8 cellular contexts compared by ENCODE assay signal in genomic region chr1:240149488-240150094, GRCh38. TPM values are rescaled to one million over a fixed set of nuclear protein-coding genes. Genes with fewer than 3 reads are reported as not detected.
DNase-seq lines count a peak whose midpoint lies in the region; ATAC-seq and TF ChIP-seq lines count a peak whose summit lies in the region.

No MANE protein-coding gene starts in this region.

- H3K4me3 ChIP-seq in Peyer's patch (no peak overlapping the region), esophagus squamous epithelium (no peak overlapping the region), sigmoid colon (no peak overlapping the region)

- ATAC-seq in HG03469 (IDR thresholded peaks at IDR 0.05; ENCODE audit: unreplicated experiment): peak; percentile 69
- ATAC-seq in GM19467 (IDR thresholded peaks at IDR 0.05; ENCODE audit: unreplicated experiment): no peak
- no peak for ATAC-seq in HG02970 (IDR thresholded peaks at IDR 0.05; ENCODE audit: low FRiP score, unreplicated experiment)

- TF ChIP-seq CTCF in Peyer's patch (IDR thresholded peaks at IDR 0.05) (peak in 5 of 6 experiments; percentile 14 to 49 (median 45)), esophagus squamous epithelium (IDR thresholded peaks at IDR 0.05) (peak in 4 of 6 experiments; percentile 35 to 56 (median 48)), sigmoid colon (IDR thresholded peaks at IDR 0.05) (peak in 3 of 4 experiments; percentile 56 to 68 (median 57))

- intact Hi-C loops in esophagus squamous epithelium (cut with DNase I): no loop called here
- intact Hi-C loops in sigmoid colon (cut with DNase I): loop anchor here (1.0 to 5.0 kb wide), 3 partner anchors 38 to 122 kb away; no protein-coding TSS in a partner anchor

- no peak overlapping the region for H3K27ac ChIP-seq in Peyer's patch
- H3K27ac ChIP-seq in esophagus squamous epithelium: no peak overlapping the region
- H3K27ac ChIP-seq in sigmoid colon: no peak overlapping the region

- H3K9me3 ChIP-seq in Peyer's patch (no peaks in the 10 kb centered on the region), esophagus squamous epithelium (no peaks in the 10 kb centered on the region), sigmoid colon (no peaks in the 10 kb centered on the region)

- 33 to 40% methylated on average over 3 of the region's 3 CpGs for WGBS in esophagus squamous epithelium, 2 donors
- WGBS in sigmoid colon, 2 donors: 34 to 40% methylated on average over 3 of the region's 3 CpGs

- DNase-seq in SIG-M5 treated with dmso at 0.1 percent for 504 hours (lab: John Stamatoyannopoulos, UW; ENCODE audit: unreplicated experiment): peak; percentile 52
- no peak for DNase-seq in SIG-M5 (lab: John Stamatoyannopoulos, UW)
- DNase-seq in Peyer's patch: no peak
- DNase-seq in esophagus squamous epithelium (lab: John Stamatoyannopoulos, UW): no peak
- DNase-seq in sigmoid colon: no peak

- H3K36me3 ChIP-seq in Peyer's patch: no peaks in the 10 kb centered on the region
- no peaks in the 10 kb centered on the region for H3K36me3 ChIP-seq in esophagus squamous epithelium
- no peaks in the 10 kb centered on the region for H3K36me3 ChIP-seq in sigmoid colon

- H3K27me3 ChIP-seq in Peyer's patch: no peaks in the 10 kb centered on the region
- no peaks in the 10 kb centered on the region for H3K27me3 ChIP-seq in esophagus squamous epithelium
- H3K27me3 ChIP-seq in sigmoid colon: no peaks in the 10 kb centered on the region

- TF ChIP-seq EP300 in sigmoid colon (IDR thresholded peaks at IDR 0.05): no peak

- H3K4me1 ChIP-seq in Peyer's patch (no peaks in the 10 kb centered on the region), esophagus squamous epithelium (no peaks in the 10 kb centered on the region), sigmoid colon (no peaks in the 10 kb centered on the region)

- no peak for TF ChIP-seq POLR2A in Peyer's patch (IDR thresholded peaks at IDR 0.05)
- no peak for TF ChIP-seq POLR2A in esophagus squamous epithelium (IDR thresholded peaks at IDR 0.05)
- TF ChIP-seq POLR2A in sigmoid colon (IDR thresholded peaks at IDR 0.05): no peak

RNA-seq across cellular contexts. Expression of gene FMN2, which starts 57.9 kb away (rescaled TPM):
- total RNA-seq in Peyer's patch (1 to 10 TPM in 2 of 4 donors, under 1 TPM in 2; 0.54 to 5.1 (median 1.2) TPM), esophagus squamous epithelium (under 1 TPM in 2 of 4 donors, not detected in 2; 0.19 to 0.35 TPM), sigmoid colon (10 to 100 TPM; 10.3 to 16.9 (median 12.2) TPM)
- polyA plus RNA-seq in sigmoid colon: 1 to 10 TPM; 1.5 to 6.6 (median 2.1) TPM
